In genomic region chr16:88526008-88526905, GRCh38 we compare ENCODE assay signal across 1 cellular context.
TF ChIP-seq lines count a peak whose summit lies in the region.

No MANE protein-coding gene starts in this region.

TF ChIP-seq in HepG2, 621 proteins besides CTCF, POLR2A, EP300 and RAD21:
- TF ChIP-seq ZFX (CRISPR knock-in tag; IDR thresholded peaks at IDR 0.05; ENCODE audit: low read depth) (no peak), ZNF891 (CRISPR knock-in tag; IDR thresholded peaks at IDR 0.05) (no peak), ZNF776 (CRISPR knock-in tag; IDR thresholded peaks at IDR 0.05) (0 out of 2 replicates have a peak, but pooled peaks have one; percentile 46), ZNF354B (CRISPR knock-in tag; IDR thresholded peaks at IDR 0.05) (0 out of 2 replicates have a peak, but pooled peaks have one; percentile 43), AKAP8 (CRISPR knock-in tag; IDR thresholded peaks at IDR 0.05) (peak; percentile 71; the same call in 1 of the 2 replicates), NFATC3 (CRISPR knock-in tag; IDR thresholded peaks at IDR 0.05) (no peak), ZBTB7A (CRISPR knock-in tag; IDR thresholded peaks at IDR 0.05) (0 out of 2 replicates have a peak, but pooled peaks have one; percentile 14), ZNF160 (CRISPR knock-in tag; IDR thresholded peaks at IDR 0.05) (no peak), AGO2 (optimal IDR thresholded peaks at IDR 0.05; ENCODE audit: low read depth, low read length) (peak; percentile 43), DZIP1 (CRISPR knock-in tag; IDR thresholded peaks at IDR 0.05) (0 out of 2 replicates have a peak, but pooled peaks have one; percentile 3), MAFG (CRISPR knock-in tag; IDR thresholded peaks at IDR 0.05) (no peak)
